ENCODE assay signal across 13 cellular contexts in genomic region chr5:67315802-67316103, GRCh38.
DNase-seq lines count a peak whose midpoint lies in the region; ATAC-seq and TF ChIP-seq lines count a peak whose summit lies in the region.
"Had no signal": no experiment of that assay in that cellular context is flagged by ENCODE, and none has a peak within 500 bp of the region (broad histone marks: within the 10 kb centered on the region; RNA-seq: fewer than 3 reads in every experiment).

No MANE protein-coding gene starts in this region.

- H3K4me3 ChIP-seq in vagina (no peak overlapping the region), endodermal cell (ENCODE audit: low read length) (no peak overlapping the region)
- H3K4me3 ChIP-seq: lung had no signal

- H3K27ac Mint-ChIP-seq in activated T-cell treated with anti-CD3 and anti-CD28 coated beads, Interleukin-2, amount 50 U/mL, for 72 hours: peak overlapping the region; percentile 34
- H3K27ac Mint-ChIP-seq in activated T-cell treated with anti-CD3 and anti-CD28 coated beads, Interleukin-2, amount 50 U/mL, for 24 hours: no peak overlapping the region
- H3K27ac Mint-ChIP-seq in memory B cell (peak overlapping the region; percentile 81), endodermal cell (no peak overlapping the region)

- no peak for ATAC-seq in activated T-cell treated with anti-CD3 and anti-CD28 coated beads, Interleukin-2, amount 50 U/mL, for 72 hours (replicated peaks in 1 of 2)
- peak; percentile 89 for ATAC-seq in memory B cell (ENCODE audit: low read depth)
- no peak for ATAC-seq in GM19467 (IDR thresholded peaks at IDR 0.05; ENCODE audit: unreplicated experiment)
- ATAC-seq: activated T-cell treated with anti-CD3 and anti-CD28 coated beads, Interleukin-2, amount 50 U/mL, for 4 hours had no signal

- TF ChIP-seq CTCF in vagina (IDR thresholded peaks at IDR 0.05): no peak
- TF ChIP-seq CTCF in endodermal cell (conservative IDR thresholded peaks at IDR 0.05): no peak

- no peak for DNase-seq in activated T-cell treated with anti-CD3 and anti-CD28 coated beads, Interleukin-2, amount 50 U/mL, for 72 hours
- DNase-seq in activated T-cell treated with anti-CD3 and anti-CD28 coated beads, Interleukin-2, amount 50 U/mL, for 24 hours: no peak
- DNase-seq in memory B cell (ENCODE audit: low spot score in 2 of 2) (peak in 1 of 2 donors; percentile 11), vagina (ENCODE audit: extremely low spot score in 2 of 2) (no peak), ACHN (no peak), endodermal cell (no peak)
- DNase-seq: activated T-cell treated with anti-CD3 and anti-CD28 coated beads, Interleukin-2, amount 50 U/mL, for 4 hours; KBM-7 had no signal

- no peaks in the 10 kb centered on the region for H3K27me3 Mint-ChIP-seq in activated T-cell treated with anti-CD3 and anti-CD28 coated beads, Interleukin-2, amount 50 U/mL, for 72 hours (ENCODE audit: low read depth)
- H3K27me3 Mint-ChIP-seq in activated T-cell treated with anti-CD3 and anti-CD28 coated beads, Interleukin-2, amount 50 U/mL, for 24 hours: no peaks in the 10 kb centered on the region
- H3K27me3 Mint-ChIP-seq in memory B cell (peaks cover 2% of the 10 kb centered on the region), endodermal cell (ENCODE audit: insufficient read depth) (no peaks in the 10 kb centered on the region)
- H3K27me3 Mint-ChIP-seq: central memory CD8-positive, alpha-beta T cell had no signal

- no peak overlapping the region for H3K9ac ChIP-seq in endodermal cell (ENCODE audit: extremely low read depth, low read length, poor library complexity, severe bottlenecking)

- no peaks in the 10 kb centered on the region for H3K36me3 Mint-ChIP-seq in activated T-cell treated with anti-CD3 and anti-CD28 coated beads, Interleukin-2, amount 50 U/mL, for 72 hours (ENCODE audit: insufficient read depth in 2 of 2)
- no peaks in the 10 kb centered on the region for H3K36me3 Mint-ChIP-seq in activated T-cell treated with anti-CD3 and anti-CD28 coated beads, Interleukin-2, amount 50 U/mL, for 24 hours (ENCODE audit: low read depth)
- H3K36me3 Mint-ChIP-seq in memory B cell (peaks cover 2% of the 10 kb centered on the region), endodermal cell (ENCODE audit: low read depth) (no peaks in the 10 kb centered on the region)

- H3K36me3 ChIP-seq in vagina (no peaks in the 10 kb centered on the region), endodermal cell (ENCODE audit: control insufficient read depth, insufficient read depth, low read length) (no peaks in the 10 kb centered on the region)

- H3K27ac ChIP-seq in angular gyrus (ENCODE audit: low read depth, low read length): peak overlapping the region; percentile 97
- H3K27ac ChIP-seq in vagina: peak overlapping the region; percentile 54
- no peak overlapping the region for H3K27ac ChIP-seq in endodermal cell (ENCODE audit: low read depth, low read length)
- H3K27ac ChIP-seq: VCaP had no signal

- in situ Hi-C loops in ACHN (cut with HindIII; ENCODE audit: low pct_ligation_motif_present, low pct_unique_long_range_greater_than_20kb, low sequenced_read_pairs): no loop called here

- intact Hi-C loops in vagina (cut with DNase I): no loop called here

- H3K4me1 ChIP-seq in vagina: peaks cover 10% of the 10 kb centered on the region
- no peaks in the 10 kb centered on the region for H3K4me1 ChIP-seq in endodermal cell (ENCODE audit: control insufficient read depth, insufficient read depth, low read length)

- H3K9me3 ChIP-seq in vagina (no peaks in the 10 kb centered on the region), endodermal cell (ENCODE audit: control insufficient read depth, low read length) (peaks cover 8% of the 10 kb centered on the region)

- no peaks in the 10 kb centered on the region for H3K4me1 Mint-ChIP-seq in activated T-cell treated with anti-CD3 and anti-CD28 coated beads, Interleukin-2, amount 50 U/mL, for 72 hours (ENCODE audit: low read depth)
- no peaks in the 10 kb centered on the region for H3K4me1 Mint-ChIP-seq in activated T-cell treated with anti-CD3 and anti-CD28 coated beads, Interleukin-2, amount 50 U/mL, for 24 hours (ENCODE audit: low read depth)
- H3K4me1 Mint-ChIP-seq in memory B cell (peaks cover 11% of the 10 kb centered on the region), endodermal cell (no peaks in the 10 kb centered on the region)

- no peaks in the 10 kb centered on the region for H3K27me3 ChIP-seq in vagina
- no peaks in the 10 kb centered on the region for H3K27me3 ChIP-seq in endodermal cell (ENCODE audit: control insufficient read depth, insufficient read depth, low read length, poor library complexity, severe bottlenecking)

- TF ChIP-seq POLR2A in vagina (IDR thresholded peaks at IDR 0.05): no peak

- WGBS in endodermal cell (ENCODE audit: insufficient coverage in 1 of 2, insufficient read length in 1 of 2), 2 experiments: 95 to 100% methylated on average over 1 to 2 of the region's 2 CpGs

- H3K4me3 Mint-ChIP-seq in activated T-cell treated with anti-CD3 and anti-CD28 coated beads, Interleukin-2, amount 50 U/mL, for 72 hours: no peak overlapping the region
- H3K4me3 Mint-ChIP-seq in activated T-cell treated with anti-CD3 and anti-CD28 coated beads, Interleukin-2, amount 50 U/mL, for 24 hours: no peak overlapping the region
- H3K4me3 Mint-ChIP-seq in memory B cell (peak overlapping the region; percentile 63), endodermal cell (no peak overlapping the region)
- H3K4me3 Mint-ChIP-seq: activated T-cell treated with anti-CD3 and anti-CD28 coated beads, Interleukin-2, amount 50 U/mL, for 4 hours; central memory CD8-positive, alpha-beta T cell had no signal

- peaks cover 0 to 2% of the 10 kb centered on the region in 2 donors for H3K9me3 Mint-ChIP-seq in activated T-cell treated with anti-CD3 and anti-CD28 coated beads, Interleukin-2, amount 50 U/mL, for 72 hours
- no peaks in the 10 kb centered on the region for H3K9me3 Mint-ChIP-seq in activated T-cell treated with anti-CD3 and anti-CD28 coated beads, Interleukin-2, amount 50 U/mL, for 24 hours
- H3K9me3 Mint-ChIP-seq in memory B cell (peaks cover 5% of the 10 kb centered on the region), endodermal cell (peaks cover 7% of the 10 kb centered on the region)
- H3K9me3 Mint-ChIP-seq: activated T-cell treated with anti-CD3 and anti-CD28 coated beads, Interleukin-2, amount 50 U/mL, for 4 hours; central memory CD8-positive, alpha-beta T cell had no signal

Comparison
In these comparisons a context has a peak if more than half of its experiments do, and no peak if none do; other contexts are left out.
1. H3K27ac Mint-ChIP-seq: peak in activated T-cell treated with anti-CD3 and anti-CD28 coated beads, Interleukin-2, amount 50 U/mL, for 72 hours (single experiment) and memory B cell (single experiment); none in activated T-cell treated with anti-CD3 and anti-CD28 coated beads, Interleukin-2, amount 50 U/mL, for 24 hours (single experiment) and endodermal cell (single experiment).